Comparison of ENCODE assay signal across 1 cellular context in the genomic region with DNA sequence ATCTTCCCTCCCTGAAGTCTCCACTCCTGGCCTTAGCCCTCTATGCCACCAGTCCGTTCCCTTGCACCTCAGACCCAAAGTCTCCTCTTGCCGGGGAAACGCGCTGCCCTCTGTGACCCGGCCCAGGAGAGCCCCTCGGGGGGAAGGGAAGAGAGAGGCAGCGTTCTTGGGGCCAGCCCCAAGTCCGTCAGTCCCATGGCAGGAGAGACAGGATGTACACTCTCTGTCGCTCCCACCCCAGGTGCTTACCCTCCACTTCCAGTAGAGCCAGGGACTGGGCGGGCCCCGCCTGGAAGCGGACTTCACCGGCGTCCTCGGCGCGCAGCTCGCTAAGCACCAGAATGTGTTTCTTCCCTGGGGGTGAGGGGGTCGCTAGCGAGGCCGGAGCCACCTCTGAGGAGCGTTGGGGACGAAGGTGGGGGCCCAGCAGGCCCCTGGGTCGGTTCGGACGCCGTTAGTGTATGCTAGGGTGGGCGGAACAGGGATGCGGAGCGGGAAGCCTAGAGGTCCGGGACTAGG.
A peak's percentile ranks its signal among the peaks of the same experiment; 100 is the strongest.
TF ChIP-seq lines count a peak whose summit lies in the region.

No MANE protein-coding gene starts in this region.

TF ChIP-seq in HepG2, 621 proteins besides CTCF, POLR2A, EP300 and RAD21 (continued from another document and continues in another):
- TF ChIP-seq, protein P1, sequence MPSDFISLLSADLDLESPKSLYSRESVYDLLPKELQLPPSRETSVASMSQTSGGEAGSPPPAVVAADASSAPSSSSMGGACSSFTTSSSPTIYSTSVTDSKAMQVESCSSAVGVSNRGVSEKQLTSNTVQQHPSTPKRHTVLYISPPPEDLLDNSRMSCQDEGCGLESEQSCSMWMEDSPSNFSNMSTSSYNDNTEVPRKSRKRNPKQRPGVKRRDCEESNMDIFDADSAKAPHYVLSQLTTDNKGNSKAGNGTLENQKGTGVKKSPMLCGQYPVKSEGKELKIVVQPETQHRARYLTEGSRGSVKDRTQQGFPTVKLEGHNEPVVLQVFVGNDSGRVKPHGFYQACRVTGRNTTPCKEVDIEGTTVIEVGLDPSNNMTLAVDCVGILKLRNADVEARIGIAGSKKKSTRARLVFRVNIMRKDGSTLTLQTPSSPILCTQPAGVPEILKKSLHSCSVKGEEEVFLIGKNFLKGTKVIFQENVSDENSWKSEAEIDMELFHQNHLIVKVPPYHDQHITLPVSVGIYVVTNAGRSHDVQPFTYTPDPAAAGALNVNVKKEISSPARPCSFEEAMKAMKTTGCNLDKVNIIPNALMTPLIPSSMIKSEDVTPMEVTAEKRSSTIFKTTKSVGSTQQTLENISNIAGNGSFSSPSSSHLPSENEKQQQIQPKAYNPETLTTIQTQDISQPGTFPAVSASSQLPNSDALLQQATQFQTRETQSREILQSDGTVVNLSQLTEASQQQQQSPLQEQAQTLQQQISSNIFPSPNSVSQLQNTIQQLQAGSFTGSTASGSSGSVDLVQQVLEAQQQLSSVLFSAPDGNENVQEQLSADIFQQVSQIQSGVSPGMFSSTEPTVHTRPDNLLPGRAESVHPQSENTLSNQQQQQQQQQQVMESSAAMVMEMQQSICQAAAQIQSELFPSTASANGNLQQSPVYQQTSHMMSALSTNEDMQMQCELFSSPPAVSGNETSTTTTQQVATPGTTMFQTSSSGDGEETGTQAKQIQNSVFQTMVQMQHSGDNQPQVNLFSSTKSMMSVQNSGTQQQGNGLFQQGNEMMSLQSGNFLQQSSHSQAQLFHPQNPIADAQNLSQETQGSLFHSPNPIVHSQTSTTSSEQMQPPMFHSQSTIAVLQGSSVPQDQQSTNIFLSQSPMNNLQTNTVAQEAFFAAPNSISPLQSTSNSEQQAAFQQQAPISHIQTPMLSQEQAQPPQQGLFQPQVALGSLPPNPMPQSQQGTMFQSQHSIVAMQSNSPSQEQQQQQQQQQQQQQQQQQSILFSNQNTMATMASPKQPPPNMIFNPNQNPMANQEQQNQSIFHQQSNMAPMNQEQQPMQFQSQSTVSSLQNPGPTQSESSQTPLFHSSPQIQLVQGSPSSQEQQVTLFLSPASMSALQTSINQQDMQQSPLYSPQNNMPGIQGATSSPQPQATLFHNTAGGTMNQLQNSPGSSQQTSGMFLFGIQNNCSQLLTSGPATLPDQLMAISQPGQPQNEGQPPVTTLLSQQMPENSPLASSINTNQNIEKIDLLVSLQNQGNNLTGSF (CRISPR knock-in tag; IDR thresholded peaks at IDR 0.05) = no peak
- TF ChIP-seq, protein P2, sequence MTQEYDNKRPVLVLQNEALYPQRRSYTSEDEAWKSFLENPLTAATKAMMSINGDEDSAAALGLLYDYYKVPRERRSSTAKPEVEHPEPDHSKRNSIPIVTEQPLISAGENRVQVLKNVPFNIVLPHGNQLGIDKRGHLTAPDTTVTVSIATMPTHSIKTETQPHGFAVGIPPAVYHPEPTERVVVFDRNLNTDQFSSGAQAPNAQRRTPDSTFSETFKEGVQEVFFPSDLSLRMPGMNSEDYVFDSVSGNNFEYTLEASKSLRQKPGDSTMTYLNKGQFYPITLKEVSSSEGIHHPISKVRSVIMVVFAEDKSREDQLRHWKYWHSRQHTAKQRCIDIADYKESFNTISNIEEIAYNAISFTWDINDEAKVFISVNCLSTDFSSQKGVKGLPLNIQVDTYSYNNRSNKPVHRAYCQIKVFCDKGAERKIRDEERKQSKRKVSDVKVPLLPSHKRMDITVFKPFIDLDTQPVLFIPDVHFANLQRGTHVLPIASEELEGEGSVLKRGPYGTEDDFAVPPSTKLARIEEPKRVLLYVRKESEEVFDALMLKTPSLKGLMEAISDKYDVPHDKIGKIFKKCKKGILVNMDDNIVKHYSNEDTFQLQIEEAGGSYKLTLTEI (CRISPR knock-in tag; conservative IDR thresholded peaks at IDR 0.05) = no peak
- TF ChIP-seq AGO2 (optimal IDR thresholded peaks at IDR 0.05; ENCODE audit: low read depth, low read length) = peak; percentile 26
- no peak for TF ChIP-seq HOXA7 (CRISPR knock-in tag; IDR thresholded peaks at IDR 0.05)
- TF ChIP-seq NR2F2 (IDR thresholded peaks at IDR 0.05; ENCODE audit: borderline replicate concordance, low read depth) = no peak
- TF ChIP-seq SMARCE1 (IDR thresholded peaks at IDR 0.05; ENCODE audit: borderline replicate concordance) = no peak
- TF ChIP-seq NFYC (CRISPR knock-in tag; IDR thresholded peaks at IDR 0.05) = no peak
- TF ChIP-seq ZNF274 (CRISPR knock-in tag; IDR thresholded peaks at IDR 0.05) = peak; percentile 49; the same call in 1 of the 2 replicates
- no peak for TF ChIP-seq ELF3 (CRISPR knock-in tag; IDR thresholded peaks at IDR 0.05)
- TF ChIP-seq PBX3 (CRISPR knock-in tag; IDR thresholded peaks at IDR 0.05; ENCODE audit: borderline replicate concordance) = no peak
- TF ChIP-seq RXRB (CRISPR knock-in tag; IDR thresholded peaks at IDR 0.05; ENCODE audit: borderline replicate concordance) = no peak; the same call in 1 of the 2 replicates
- TF ChIP-seq SPEN (CRISPR knock-in tag; IDR thresholded peaks at IDR 0.05; ENCODE audit: low read depth) = peak; percentile 5; the same call in 1 of the 2 replicates
- TF ChIP-seq ZNF670 (CRISPR knock-in tag; IDR thresholded peaks at IDR 0.05; ENCODE audit: borderline replicate concordance) = no peak
- TF ChIP-seq ZNF768 (CRISPR knock-in tag; IDR thresholded peaks at IDR 0.05) = 0 out of 2 replicates have a peak, but pooled peaks have one; percentile 2
- TF ChIP-seq, protein P3, sequence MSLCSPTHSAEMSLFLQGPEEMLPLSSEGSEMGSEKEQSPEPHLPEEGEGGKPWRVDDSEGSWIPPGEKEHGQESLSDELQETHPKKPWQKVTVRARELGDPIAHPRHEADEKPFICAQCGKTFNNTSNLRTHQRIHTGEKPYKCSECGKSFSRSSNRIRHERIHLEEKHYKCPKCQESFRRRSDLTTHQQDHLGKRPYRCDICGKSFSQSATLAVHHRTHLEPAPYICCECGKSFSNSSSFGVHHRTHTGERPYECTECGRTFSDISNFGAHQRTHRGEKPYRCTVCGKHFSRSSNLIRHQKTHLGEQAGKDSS (CRISPR knock-in tag; IDR thresholded peaks at IDR 0.05; ENCODE audit: borderline replicate concordance, low read depth) = no peak
- no peak for TF ChIP-seq SP1 (IDR thresholded peaks at IDR 0.05)
- no peak for TF ChIP-seq SP1 (CRISPR knock-in tag; IDR thresholded peaks at IDR 0.05)
- peak; percentile 47; the same call in 1 of the 2 replicates for TF ChIP-seq ZNF263 (CRISPR knock-in tag; IDR thresholded peaks at IDR 0.05)
- no peak for TF ChIP-seq NAIF1 (CRISPR knock-in tag; IDR thresholded peaks at IDR 0.05; ENCODE audit: borderline replicate concordance)
- TF ChIP-seq CREB1 (IDR thresholded peaks at IDR 0.05) = no peak
- no peak for TF ChIP-seq CREB1 (CRISPR knock-in tag; IDR thresholded peaks at IDR 0.05)
- TF ChIP-seq ZNF501 (CRISPR knock-in tag; IDR thresholded peaks at IDR 0.05) = peak; percentile 76; the same call in 1 of the 2 replicates
- TF ChIP-seq REL (CRISPR knock-in tag; conservative IDR thresholded peaks at IDR 0.05) = peak; percentile 67
- TF ChIP-seq MEF2D (CRISPR knock-in tag; IDR thresholded peaks at IDR 0.05) = no peak; the same call in 1 of the 2 replicates
- TF ChIP-seq, protein P4, sequence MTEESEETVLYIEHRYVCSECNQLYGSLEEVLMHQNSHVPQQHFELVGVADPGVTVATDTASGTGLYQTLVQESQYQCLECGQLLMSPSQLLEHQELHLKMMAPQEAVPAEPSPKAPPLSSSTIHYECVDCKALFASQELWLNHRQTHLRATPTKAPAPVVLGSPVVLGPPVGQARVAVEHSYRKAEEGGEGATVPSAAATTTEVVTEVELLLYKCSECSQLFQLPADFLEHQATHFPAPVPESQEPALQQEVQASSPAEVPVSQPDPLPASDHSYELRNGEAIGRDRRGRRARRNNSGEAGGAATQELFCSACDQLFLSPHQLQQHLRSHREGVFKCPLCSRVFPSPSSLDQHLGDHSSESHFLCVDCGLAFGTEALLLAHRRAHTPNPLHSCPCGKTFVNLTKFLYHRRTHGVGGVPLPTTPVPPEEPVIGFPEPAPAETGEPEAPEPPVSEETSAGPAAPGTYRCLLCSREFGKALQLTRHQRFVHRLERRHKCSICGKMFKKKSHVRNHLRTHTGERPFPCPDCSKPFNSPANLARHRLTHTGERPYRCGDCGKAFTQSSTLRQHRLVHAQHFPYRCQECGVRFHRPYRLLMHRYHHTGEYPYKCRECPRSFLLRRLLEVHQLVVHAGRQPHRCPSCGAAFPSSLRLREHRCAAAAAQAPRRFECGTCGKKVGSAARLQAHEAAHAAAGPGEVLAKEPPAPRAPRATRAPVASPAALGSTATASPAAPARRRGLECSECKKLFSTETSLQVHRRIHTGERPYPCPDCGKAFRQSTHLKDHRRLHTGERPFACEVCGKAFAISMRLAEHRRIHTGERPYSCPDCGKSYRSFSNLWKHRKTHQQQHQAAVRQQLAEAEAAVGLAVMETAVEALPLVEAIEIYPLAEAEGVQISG (CRISPR knock-in tag; IDR thresholded peaks at IDR 0.05) = peak; percentile 15
- TF ChIP-seq BHLHE40 (IDR thresholded peaks at IDR 0.05; ENCODE audit: low read length) = no peak
- no peak for TF ChIP-seq ELK4 (CRISPR knock-in tag; IDR thresholded peaks at IDR 0.05; ENCODE audit: borderline replicate concordance)
- TF ChIP-seq PAX8 (CRISPR knock-in tag; IDR thresholded peaks at IDR 0.05; ENCODE audit: borderline replicate concordance) = no peak
- TF ChIP-seq ZNF841 (CRISPR knock-in tag; IDR thresholded peaks at IDR 0.05; ENCODE audit: borderline replicate concordance) = no peak
- no peak for TF ChIP-seq TBL1XR1 (IDR thresholded peaks at IDR 0.05; ENCODE audit: borderline replicate concordance, low read length, partially characterized antibody)
- TF ChIP-seq RFXAP (CRISPR knock-in tag; IDR thresholded peaks at IDR 0.05; ENCODE audit: borderline replicate concordance) = 0 out of 2 replicates have a peak, but pooled peaks have one; percentile 2
- TF ChIP-seq IRX3 (CRISPR knock-in tag; IDR thresholded peaks at IDR 0.05; ENCODE audit: borderline replicate concordance, low read depth) = 0 out of 2 replicates have a peak, but pooled peaks have one; percentile 5
- TF ChIP-seq ZFP37 (CRISPR knock-in tag; IDR thresholded peaks at IDR 0.05; ENCODE audit: borderline replicate concordance) = no peak
- TF ChIP-seq ZNF136 (CRISPR knock-in tag; IDR thresholded peaks at IDR 0.05; ENCODE audit: low read depth) = no peak
- no peak for TF ChIP-seq ZNF512B (CRISPR knock-in tag; IDR thresholded peaks at IDR 0.05; ENCODE audit: borderline replicate concordance)
- no peak for TF ChIP-seq GATAD2A (CRISPR knock-in tag; IDR thresholded peaks at IDR 0.05)
- TF ChIP-seq KDM5B (CRISPR knock-in tag; IDR thresholded peaks at IDR 0.05; ENCODE audit: borderline replicate concordance) = peak; percentile 2; the same call in 1 of the 2 replicates
- TF ChIP-seq KAT8 (CRISPR knock-in tag; IDR thresholded peaks at IDR 0.05) = no peak
- no peak for TF ChIP-seq PAWR (CRISPR knock-in tag; IDR thresholded peaks at IDR 0.05; ENCODE audit: borderline replicate concordance)
- no peak for TF ChIP-seq TMF1 (CRISPR knock-in tag; IDR thresholded peaks at IDR 0.05; ENCODE audit: low read depth)
- no peak for TF ChIP-seq SALL2 (CRISPR knock-in tag; IDR thresholded peaks at IDR 0.05)
- no peak for TF ChIP-seq MEIS2 (CRISPR knock-in tag; IDR thresholded peaks at IDR 0.05)
- peak; percentile 13; the same call in 1 of the 2 replicates for TF ChIP-seq HOXD1 (CRISPR knock-in tag; IDR thresholded peaks at IDR 0.05)
- no peak for TF ChIP-seq GABPA (IDR thresholded peaks at IDR 0.05; ENCODE audit: low read depth, low read length)
- no peak; the same call in 1 of the 2 replicates for TF ChIP-seq GABPA (CRISPR knock-in tag; IDR thresholded peaks at IDR 0.05; ENCODE audit: low read depth)
- no peak for TF ChIP-seq MAX (IDR thresholded peaks at IDR 0.05)
- TF ChIP-seq TBX2 (CRISPR knock-in tag; IDR thresholded peaks at IDR 0.05; ENCODE audit: borderline replicate concordance) = no peak
